ENCODE assay signal across 1 cellular context in the genomic region with DNA sequence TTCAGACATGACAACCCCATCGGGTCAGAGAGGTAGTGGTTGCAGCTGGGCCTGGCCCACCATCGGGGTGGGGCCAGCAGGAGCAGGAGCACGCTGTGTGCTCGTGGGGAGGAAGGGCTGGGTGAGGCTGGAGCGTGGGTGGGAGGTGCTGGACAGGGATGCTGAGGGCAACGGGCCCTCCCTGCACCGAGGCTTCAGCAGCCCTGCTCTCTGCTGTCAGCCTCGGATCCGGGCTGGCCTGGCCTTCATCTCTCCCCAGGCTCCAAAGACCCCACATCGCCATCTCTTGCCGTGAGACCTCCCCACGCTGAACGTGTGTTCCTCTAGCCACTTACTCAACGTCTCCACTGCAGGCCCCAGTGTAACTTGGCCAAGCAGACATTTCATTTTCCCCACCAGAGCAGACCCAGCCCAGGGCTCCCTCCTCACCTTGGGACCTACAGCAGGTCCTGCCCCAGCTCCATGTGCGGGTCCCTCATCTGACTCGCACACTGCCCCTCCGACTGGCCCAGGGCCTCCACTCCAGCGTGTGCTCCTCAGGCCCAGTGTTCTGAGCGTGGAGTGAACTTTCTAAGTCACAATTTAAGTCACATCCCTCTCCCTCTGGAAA.
TF ChIP-seq lines count a peak whose summit lies in the region.

No MANE protein-coding gene starts in this region.

TF ChIP-seq in H1, 55 proteins besides CTCF, POLR2A, EP300 and RAD21:
- TF ChIP-seq KDM5A (IDR thresholded peaks at IDR 0.05; ENCODE audit: low read length) (no peak), CHD7 (IDR thresholded peaks at IDR 0.05; ENCODE audit: insufficient replicate concordance, low read length) (no peak), TCF12 (IDR thresholded peaks at IDR 0.05; ENCODE audit: low read depth, low read length) (no peak)
